ENCODE assay signal across 15 cellular contexts in the genomic region with DNA sequence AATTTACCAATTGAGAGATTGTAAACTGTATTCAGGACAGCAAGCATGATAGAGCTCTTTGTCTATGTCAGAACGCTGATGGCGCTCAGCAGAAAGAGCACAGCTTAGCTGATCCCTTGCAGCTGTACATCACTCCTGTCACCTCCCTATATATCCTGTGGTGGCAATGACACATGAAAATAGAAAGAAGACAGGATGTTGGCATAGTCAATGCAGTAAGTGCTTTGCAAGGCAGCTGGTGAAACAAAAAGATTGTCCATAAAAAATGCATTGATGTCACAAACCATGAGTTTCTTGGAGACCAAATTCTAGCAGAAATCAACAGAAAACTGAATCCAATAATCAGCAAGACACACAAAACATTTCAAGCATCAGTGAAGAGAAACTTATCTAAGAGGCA.
DNase-seq lines count a peak whose midpoint lies in the region; ATAC-seq and TF ChIP-seq lines count a peak whose summit lies in the region.
"Had no signal": no experiment of that assay in that cellular context is flagged by ENCODE, and none has a peak within 500 bp of the region (broad histone marks: within the 10 kb centered on the region; RNA-seq: fewer than 3 reads in every experiment).

No MANE protein-coding gene starts in this region.

- no peaks in the 10 kb centered on the region for H4K20me1 ChIP-seq in SK-N-SH (ENCODE audit: insufficient read depth)

- no peak overlapping the region for H3K4me3 ChIP-seq in SK-N-SH (ENCODE audit: low read depth in 2 of 2, low read length in 1 of 2)

- POLR2A ChIA-PET in SK-N-SH (lab: Yijun Ruan, JAX): interaction anchor here (0.7 kb wide), 1 partner anchor 444 kb away, joined by 3 read pairs; no protein-coding TSS in a partner anchor
- POLR2A ChIA-PET in activated CD8-positive, alpha-beta T cell treated with anti-CD3 and anti-CD28 coated beads, Interleukin-2, amount 10 ng/mL, durations not matched to agents 7 days and 5 days (lab: Charles Lee): no interaction called here

- no peaks in the 10 kb centered on the region for H3K4me1 Mint-ChIP-seq in activated CD8-positive, alpha-beta T cell treated with anti-CD3 and anti-CD28 coated beads, Interleukin-2, amount 10 ng/mL, durations not matched to agents 7 days and 5 days (ENCODE audit: low read depth)
- H3K4me1 Mint-ChIP-seq: CD4-positive, CD25-positive, alpha-beta regulatory T cell had no signal

- H3K27me3 ChIP-seq in SK-N-SH (ENCODE audit: insufficient read depth): no peaks in the 10 kb centered on the region

- no peaks in the 10 kb centered on the region for H3K9me3 ChIP-seq in SK-N-SH

- TF ChIP-seq RAD21 in SK-N-SH (IDR thresholded peaks at IDR 0.05; ENCODE audit: low read length): no peak

- H3K9me2 ChIP-seq in SK-N-SH: no peaks in the 10 kb centered on the region

- H3K27me3 Mint-ChIP-seq in activated CD8-positive, alpha-beta T cell treated with anti-CD3 and anti-CD28 coated beads, Interleukin-2, amount 10 ng/mL, durations not matched to agents 7 days and 5 days (ENCODE audit: low read depth): no peaks in the 10 kb centered on the region
- H3K27me3 Mint-ChIP-seq: CD4-positive, CD25-positive, alpha-beta regulatory T cell had no signal

- no peak overlapping the region for H3K27ac Mint-ChIP-seq in activated CD8-positive, alpha-beta T cell treated with anti-CD3 and anti-CD28 coated beads, Interleukin-2, amount 10 ng/mL, durations not matched to agents 7 days and 5 days
- H3K27ac Mint-ChIP-seq: CD4-positive, CD25-positive, alpha-beta regulatory T cell; HFFc6; T-helper 1 cell treated with Interleukin-12 subunit alpha and Interleukin-12 subunit beta and Interleukin-4 antibody, amounts not matched to agents 30 μg/mL and 1 μg/mL, for 36 hours had no signal

- no peaks in the 10 kb centered on the region; a peak in 1 of 4 replicates for H3K4me1 ChIP-seq in SK-N-SH (ENCODE audit: control insufficient read depth in 1 of 2, insufficient read depth in 2 of 2, low read depth in 1 of 2, low read length in 1 of 2)

- WGBS in SK-N-SH (ENCODE audit: low lambda C conversion rate): 64% methylated on average over 2 of the region's 2 CpGs

- H3K9me3 Mint-ChIP-seq in activated CD8-positive, alpha-beta T cell treated with anti-CD3 and anti-CD28 coated beads, Interleukin-2, amount 10 ng/mL, durations not matched to agents 7 days and 5 days (ENCODE audit: insufficient read depth): no peaks in the 10 kb centered on the region
- H3K9me3 Mint-ChIP-seq: T-helper 1 cell treated with Interleukin-12 subunit alpha and Interleukin-12 subunit beta and Interleukin-4 antibody, amounts not matched to agents 30 μg/mL and 1 μg/mL, for 36 hours had no signal

- H3K79me2 ChIP-seq in SK-N-SH (ENCODE audit: insufficient read depth): no peaks in the 10 kb centered on the region

- H3K27ac ChIP-seq in SK-N-SH (ENCODE audit: low read depth in 2 of 2, low read length in 1 of 2): no peak overlapping the region

- H3K36me3 ChIP-seq in SK-N-SH (replicated peaks in 1 of 2; ENCODE audit: control insufficient read depth in 1 of 2, insufficient read depth in 2 of 2, low read length in 1 of 2): no peaks in the 10 kb centered on the region

- H3K4me3 Mint-ChIP-seq in activated CD8-positive, alpha-beta T cell treated with anti-CD3 and anti-CD28 coated beads, Interleukin-2, amount 10 ng/mL, durations not matched to agents 7 days and 5 days: no peak overlapping the region
- H3K4me3 Mint-ChIP-seq: CD4-positive, CD25-positive, alpha-beta regulatory T cell; HFFc6; T-helper 1 cell treated with Interleukin-12 subunit alpha and Interleukin-12 subunit beta and Interleukin-4 antibody, amounts not matched to agents 30 μg/mL and 1 μg/mL, for 36 hours had no signal

- CTCF ChIA-PET in SK-N-SH (lab: Yijun Ruan, JAX): no interaction called here
- CTCF ChIA-PET in activated CD8-positive, alpha-beta T cell treated with anti-CD3 and anti-CD28 coated beads, Interleukin-2, amount 10 ng/mL, durations not matched to agents 7 days and 5 days (lab: Charles Lee): no interaction called here

- no peak for TF ChIP-seq EP300 in SK-N-SH (IDR thresholded peaks at IDR 0.05; ENCODE audit: borderline replicate concordance in 1 of 2, low read depth in 1 of 2, low read length in 1 of 2)

- ATAC-seq in SK-N-SH treated with all-trans-retinoic acid at 6 μM for 48 hours: no peak
- ATAC-seq in activated CD8-positive, alpha-beta T cell treated with anti-CD3 and anti-CD28 coated beads, Interleukin-2, amount 10 ng/mL, durations not matched to agents 7 days and 5 days: no peak

- H2AFZ ChIP-seq in SK-N-SH (ENCODE audit: low read depth): no peak overlapping the region

- no peak overlapping the region for H3K4me2 ChIP-seq in SK-N-SH

- no peaks in the 10 kb centered on the region for H3F3A ChIP-seq in SK-N-SH (replicated peaks; ENCODE audit: insufficient read depth)

- DNase-seq in SK-N-SH: no peak
- DNase-seq in NCI-H2081 treated with DMSO at 0.1 percent for 48 hours (lab: John Stamatoyannopoulos, UW): peak; percentile 72
- DNase-seq in SHP77 (lab: John Stamatoyannopoulos, UW): peak; percentile 95 to 96
- no peak for DNase-seq in activated CD8-positive, alpha-beta T cell treated with anti-CD3 and anti-CD28 coated beads, Interleukin-2, amount 10 ng/mL, durations not matched to agents 7 days and 5 days
- no peak for DNase-seq in LoVo (ENCODE audit: low spot score)
- no peak for DNase-seq in stimulated activated CD8-positive, alpha-beta memory T cell treated with anti-CD3 and anti-CD28 coated beads, Interleukin-4, amount 100 ng/mL, for 48 hours
- DNase-seq: AML-193; CD4-positive, CD25-positive, alpha-beta regulatory T cell; GOT3; HFFc6; KBM-7; NCI-H1092; NCI-H1930 had no signal

- no peak for TF ChIP-seq CTCF in SK-N-SH (IDR thresholded peaks at IDR 0.05)

- no peaks in the 10 kb centered on the region for H3K36me3 Mint-ChIP-seq in activated CD8-positive, alpha-beta T cell treated with anti-CD3 and anti-CD28 coated beads, Interleukin-2, amount 10 ng/mL, durations not matched to agents 7 days and 5 days (ENCODE audit: low read depth)
- H3K36me3 Mint-ChIP-seq: CD4-positive, CD25-positive, alpha-beta regulatory T cell had no signal

- H3K9ac ChIP-seq in SK-N-SH: no peak overlapping the region

TF ChIP-seq in SK-N-SH treated with all-trans-retinoic acid at 6 μM for 48 hours, 23 proteins besides CTCF, POLR2A, EP300 and RAD21:
- TF ChIP-seq OSR1 (CRISPR knock-in tag; IDR thresholded peaks at IDR 0.05) (no peak), TOX (CRISPR knock-in tag; IDR thresholded peaks at IDR 0.05; ENCODE audit: borderline replicate concordance) (no peak), ARNTL (CRISPR knock-in tag; IDR thresholded peaks at IDR 0.05; ENCODE audit: borderline replicate concordance, low read depth) (no peak), ZFP30 (CRISPR knock-in tag; IDR thresholded peaks at IDR 0.05) (no peak), RARB (CRISPR knock-in tag; IDR thresholded peaks at IDR 0.05) (no peak), ISL1 (CRISPR knock-in tag; IDR thresholded peaks at IDR 0.05) (peak; percentile 54; the same call in 1 of the 2 replicates)
- TF ChIP-seq, protein P1, sequence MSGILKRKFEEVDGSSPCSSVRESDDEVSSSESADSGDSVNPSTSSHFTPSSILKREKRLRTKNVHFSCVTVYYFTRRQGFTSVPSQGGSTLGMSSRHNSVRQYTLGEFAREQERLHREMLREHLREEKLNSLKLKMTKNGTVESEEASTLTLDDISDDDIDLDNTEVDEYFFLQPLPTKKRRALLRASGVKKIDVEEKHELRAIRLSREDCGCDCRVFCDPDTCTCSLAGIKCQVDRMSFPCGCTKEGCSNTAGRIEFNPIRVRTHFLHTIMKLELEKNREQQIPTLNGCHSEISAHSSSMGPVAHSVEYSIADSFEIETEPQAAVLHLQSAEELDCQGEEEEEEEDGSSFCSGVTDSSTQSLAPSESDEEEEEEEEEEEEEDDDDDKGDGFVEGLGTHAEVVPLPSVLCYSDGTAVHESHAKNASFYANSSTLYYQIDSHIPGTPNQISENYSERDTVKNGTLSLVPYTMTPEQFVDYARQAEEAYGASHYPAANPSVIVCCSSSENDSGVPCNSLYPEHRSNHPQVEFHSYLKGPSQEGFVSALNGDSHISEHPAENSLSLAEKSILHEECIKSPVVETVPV (CRISPR knock-in tag; IDR thresholded peaks at IDR 0.05): no peak

TF ChIP-seq in SK-N-SH, 30 proteins besides CTCF, POLR2A, EP300 and RAD21 (continues in another document):
- no peak for TF ChIP-seq RCOR1 (IDR thresholded peaks at IDR 0.05; ENCODE audit: low read length)
- no peak for TF ChIP-seq GABPA (IDR thresholded peaks at IDR 0.05; ENCODE audit: low read depth)
- TF ChIP-seq, protein P2, sequence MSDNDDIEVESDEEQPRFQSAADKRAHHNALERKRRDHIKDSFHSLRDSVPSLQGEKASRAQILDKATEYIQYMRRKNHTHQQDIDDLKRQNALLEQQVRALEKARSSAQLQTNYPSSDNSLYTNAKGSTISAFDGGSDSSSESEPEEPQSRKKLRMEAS (IDR thresholded peaks at IDR 0.05; ENCODE audit: low read depth): no peak
- no peak for TF ChIP-seq POLR2AphosphoS5 (IDR thresholded peaks at IDR 0.05; ENCODE audit: low read depth, low read length)
- no peak for TF ChIP-seq TAF1 (IDR thresholded peaks at IDR 0.05; ENCODE audit: borderline replicate concordance, low read depth, low read length)
- TF ChIP-seq, protein P3, sequence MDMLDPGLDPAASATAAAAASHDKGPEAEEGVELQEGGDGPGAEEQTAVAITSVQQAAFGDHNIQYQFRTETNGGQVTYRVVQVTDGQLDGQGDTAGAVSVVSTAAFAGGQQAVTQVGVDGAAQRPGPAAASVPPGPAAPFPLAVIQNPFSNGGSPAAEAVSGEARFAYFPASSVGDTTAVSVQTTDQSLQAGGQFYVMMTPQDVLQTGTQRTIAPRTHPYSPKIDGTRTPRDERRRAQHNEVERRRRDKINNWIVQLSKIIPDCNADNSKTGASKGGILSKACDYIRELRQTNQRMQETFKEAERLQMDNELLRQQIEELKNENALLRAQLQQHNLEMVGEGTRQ (IDR thresholded peaks at IDR 0.05; ENCODE audit: borderline replicate concordance, low read depth, low read length): no peak
- no peak for TF ChIP-seq GATA2 (CRISPR knock-in tag; IDR thresholded peaks at IDR 0.05)
- TF ChIP-seq, protein P4, sequence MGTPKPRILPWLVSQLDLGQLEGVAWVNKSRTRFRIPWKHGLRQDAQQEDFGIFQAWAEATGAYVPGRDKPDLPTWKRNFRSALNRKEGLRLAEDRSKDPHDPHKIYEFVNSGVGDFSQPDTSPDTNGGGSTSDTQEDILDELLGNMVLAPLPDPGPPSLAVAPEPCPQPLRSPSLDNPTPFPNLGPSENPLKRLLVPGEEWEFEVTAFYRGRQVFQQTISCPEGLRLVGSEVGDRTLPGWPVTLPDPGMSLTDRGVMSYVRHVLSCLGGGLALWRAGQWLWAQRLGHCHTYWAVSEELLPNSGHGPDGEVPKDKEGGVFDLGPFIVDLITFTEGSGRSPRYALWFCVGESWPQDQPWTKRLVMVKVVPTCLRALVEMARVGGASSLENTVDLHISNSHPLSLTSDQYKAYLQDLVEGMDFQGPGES (IDR thresholded peaks at IDR 0.05; ENCODE audit: low read depth, low read length): no peak
- no peak for TF ChIP-seq SIN3A (IDR thresholded peaks at IDR 0.05; ENCODE audit: borderline replicate concordance, low read depth, low read length)
- no peak for TF ChIP-seq MXI1 (IDR thresholded peaks at IDR 0.05; ENCODE audit: low read depth, low read length)
- TF ChIP-seq TEAD4 (IDR thresholded peaks at IDR 0.05; ENCODE audit: borderline replicate concordance, insufficient read depth): no peak

Comparison
In these comparisons a context has a peak if more than half of its experiments do, and no peak if none do; other contexts are left out.
1. DNase-seq: peak in NCI-H2081 treated with DMSO at 0.1 percent for 48 hours (single experiment) and SHP77 (2 of 2); none in SK-N-SH (single experiment), activated CD8-positive, alpha-beta T cell treated with anti-CD3 and anti-CD28 coated beads, Interleukin-2, amount 10 ng/mL, durations not matched to agents 7 days and 5 days (single experiment), LoVo (single experiment) and stimulated activated CD8-positive, alpha-beta memory T cell treated with anti-CD3 and anti-CD28 coated beads, Interleukin-4, amount 100 ng/mL, for 48 hours (single experiment).